In the genomic region with DNA sequence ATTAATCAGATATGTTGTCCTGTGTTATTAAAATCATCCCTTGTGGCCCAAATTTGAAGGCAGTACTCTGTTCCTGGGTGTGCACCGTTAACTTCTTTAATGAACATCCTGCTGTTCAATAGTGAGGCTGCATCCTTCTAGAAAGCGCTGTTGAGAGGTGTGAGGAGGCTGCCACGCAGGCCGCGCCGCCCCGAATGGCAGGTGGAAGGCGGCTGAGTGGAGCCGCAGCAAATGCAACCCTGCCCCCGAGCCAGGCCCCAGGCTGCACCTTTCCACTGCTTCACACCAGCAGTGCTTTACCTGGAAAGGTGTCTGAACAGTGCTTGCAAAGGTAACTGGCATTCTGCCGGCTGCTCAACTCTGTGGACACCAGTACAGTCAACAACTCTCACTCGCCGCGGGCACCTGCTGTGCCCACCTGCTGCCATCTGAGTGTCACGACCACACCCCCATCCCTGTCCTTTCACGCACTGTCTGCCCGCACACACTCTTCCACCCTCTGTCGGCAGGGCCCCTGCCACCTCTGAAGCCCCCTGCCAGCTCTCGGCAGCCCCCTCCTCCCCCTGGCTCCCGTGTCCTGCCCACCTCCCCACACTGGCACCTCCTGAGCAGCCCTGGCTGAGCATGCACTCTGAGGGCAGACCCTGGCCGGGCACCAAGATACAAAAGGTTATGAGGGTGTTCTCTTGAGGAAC, we compare ENCODE assay signal across 18 cellular contexts.
A peak's percentile ranks its signal among the peaks of the same experiment; 100 is the strongest.
DNase-seq lines count a peak whose midpoint lies in the region; ATAC-seq and TF ChIP-seq lines count a peak whose summit lies in the region.
"Had no signal": no experiment of that assay in that cellular context is flagged by ENCODE, and none has a peak within 500 bp of the region (broad histone marks: within the 10 kb centered on the region; RNA-seq: fewer than 3 reads in every experiment).

No MANE protein-coding gene starts in this region.

- H3K4me1 Mint-ChIP-seq in CD4-positive, alpha-beta T cell (ENCODE audit: low read depth): peaks cover 93% of the 10 kb centered on the region

- H3K4me3 Mint-ChIP-seq in CD4-positive, alpha-beta T cell: peak overlapping the region; percentile 1
- H3K4me3 Mint-ChIP-seq: dendritic cell treated with granulocyte-macrophage colony-stimulating factor and Interleukin-4, amounts not matched to agents 40 ng/mL and 50 ng/mL, for 4 days had no signal

- H3K9ac ChIP-seq in PC-3 (ENCODE audit: low read length): no peak overlapping the region

- H3K27me3 Mint-ChIP-seq in CD4-positive, alpha-beta T cell: no peaks in the 10 kb centered on the region
- H3K27me3 Mint-ChIP-seq: dendritic cell treated with granulocyte-macrophage colony-stimulating factor and Interleukin-4, amounts not matched to agents 40 ng/mL and 50 ng/mL, for 4 days had no signal

- peaks cover 51% of the 10 kb centered on the region for H3K4me1 ChIP-seq in effector memory CD4-positive, alpha-beta T cell (ENCODE audit: control insufficient read depth, insufficient read depth, low read length, poor library complexity, severe bottlenecking)
- H3K4me1 ChIP-seq in PC-3 (ENCODE audit: insufficient read depth, low read length): peaks cover 9% of the 10 kb centered on the region; the same call in 1 of the 2 replicates

- H3K36me3 ChIP-seq in effector memory CD4-positive, alpha-beta T cell (ENCODE audit: control insufficient read depth, insufficient read depth, low read length): no peaks in the 10 kb centered on the region
- peaks cover 6% of the 10 kb centered on the region; the same call in 1 of the 2 replicates for H3K36me3 ChIP-seq in PC-3 (ENCODE audit: low read depth, low read length)
- H3K36me3 ChIP-seq: gastroesophageal sphincter, tibial nerve had no signal

- no peaks in the 10 kb centered on the region for H3K9me3 ChIP-seq in CD4-positive, alpha-beta T cell (ENCODE audit: control insufficient read depth, low read length)
- no peaks in the 10 kb centered on the region for H3K9me3 ChIP-seq in effector memory CD4-positive, alpha-beta T cell (ENCODE audit: control insufficient read depth, low read length)
- no peaks in the 10 kb centered on the region for H3K9me3 ChIP-seq in PC-3 (ENCODE audit: low read length)
- H3K9me3 ChIP-seq: body of pancreas, gastroesophageal sphincter, tibial nerve had no signal

- no peak overlapping the region for H3K4me2 ChIP-seq in PC-3 (ENCODE audit: low read length)
- H3K4me2 ChIP-seq: smooth muscle cell had no signal

- no peak overlapping the region for H3K27ac ChIP-seq in CD4-positive, alpha-beta T cell (ENCODE audit: low read depth, low read length)
- peak overlapping the region; percentile 30 for H3K27ac ChIP-seq in effector memory CD4-positive, alpha-beta T cell (ENCODE audit: insufficient read depth, low read length, poor library complexity, severe bottlenecking)
- no peak overlapping the region for H3K27ac ChIP-seq in PC-3 (ENCODE audit: low read length)
- H3K27ac ChIP-seq: gastroesophageal sphincter, tibial nerve had no signal

- no peak for DNase-seq in CD4-positive, alpha-beta T cell
- DNase-seq in DMS79 (lab: John Stamatoyannopoulos, UW) (peak; percentile 37), NCI-H510A (lab: John Stamatoyannopoulos, UW) (peak; percentile 51), PC-3 (no peak), NCI-H1105 treated with DMSO at 0.1 percent for 48 hours (lab: John Stamatoyannopoulos, UW) (no peak), SKM-1 treated with dmso at 0.1 percent for 144 hours (lab: John Stamatoyannopoulos, UW; ENCODE audit: unreplicated experiment) (no peak)
- no peak for DNase-seq in effector memory CD4-positive, alpha-beta T cell
- DNase-seq: activated CD4-positive, CD25-positive, alpha-beta regulatory T cell; activated CD8-positive, alpha-beta memory T cell treated with anti-CD3 and anti-CD28 coated beads, Interleukin-2, amount 50 U/mL, for 48 hours; activated naive CD4-positive, alpha-beta T cell treated with Interleukin-2 at 50 U/mL for 16 hours; DND-41; NCI-H1694 had no signal

- peak overlapping the region; percentile 96 for H3K27ac Mint-ChIP-seq in CD4-positive, alpha-beta T cell
- H3K27ac Mint-ChIP-seq: dendritic cell treated with granulocyte-macrophage colony-stimulating factor and Interleukin-4, amounts not matched to agents 40 ng/mL and 50 ng/mL, for 4 days had no signal

- no peak overlapping the region for H3K4me3 ChIP-seq in effector memory CD4-positive, alpha-beta T cell (ENCODE audit: insufficient read depth, low read depth, low read length, poor library complexity, severe bottlenecking)
- H3K4me3 ChIP-seq in PC-3 (ENCODE audit: low read length): no peak overlapping the region
- H3K4me3 ChIP-seq: body of pancreas, gastroesophageal sphincter, smooth muscle cell, tibial nerve had no signal

- H3F3A ChIP-seq in PC-3 (ENCODE audit: low read length, unreplicated experiment): no peaks in the 10 kb centered on the region

- POLR2A ChIA-PET in CD4-positive, alpha-beta T cell (lab: Charles Lee): interaction anchor here (7.0 kb wide), 1 partner anchor 47 kb away, joined by 68 read pairs; no protein-coding TSS in a partner anchor
- POLR2A ChIA-PET in PC-3 (lab: Charles Lee; ENCODE audit: unreplicated experiment): no interaction called here

- intact Hi-C loops in CD4-positive, alpha-beta T cell (cut with DNase I, micrococcal nuclease): no loop called here
- intact Hi-C loops in PC-3 (cut with micrococcal nuclease): no loop called here

- peaks cover 100% of the 10 kb centered on the region for H3K79me2 ChIP-seq in PC-3 (ENCODE audit: low read length)

- ATAC-seq in CD4-positive, alpha-beta T cell (ENCODE audit: poor library complexity): peak; percentile 25
- ATAC-seq in PC-3 (no peak), HG03039 (IDR thresholded peaks at IDR 0.05; ENCODE audit: unreplicated experiment) (no peak)
- ATAC-seq: body of pancreas, gastroesophageal sphincter had no signal

- H3K27me3 ChIP-seq in CD4-positive, alpha-beta T cell (ENCODE audit: control insufficient read depth, insufficient read depth, low read length): no peaks in the 10 kb centered on the region
- H3K27me3 ChIP-seq in effector memory CD4-positive, alpha-beta T cell (replicated peaks; ENCODE audit: control insufficient read depth, insufficient read depth, low read length, poor library complexity, severe bottlenecking): no peaks in the 10 kb centered on the region
- no peaks in the 10 kb centered on the region for H3K27me3 ChIP-seq in PC-3 (ENCODE audit: low read length)
- H3K27me3 ChIP-seq: body of pancreas, gastroesophageal sphincter, tibial nerve had no signal

- no peak for TF ChIP-seq CTCF in CD4-positive, alpha-beta T cell (IDR thresholded peaks at IDR 0.05)
- no peak for TF ChIP-seq CTCF in PC-3 (conservative IDR thresholded peaks at IDR 0.05; ENCODE audit: low read depth, low read length)

- CTCF ChIA-PET in CD4-positive, alpha-beta T cell (lab: Charles Lee): no interaction called here
- CTCF ChIA-PET in PC-3 (lab: Charles Lee): no interaction called here

- H3K9me2 ChIP-seq in PC-3 (replicated peaks; ENCODE audit: low read length): no peaks in the 10 kb centered on the region

- peaks cover 39% of the 10 kb centered on the region for H4K20me1 ChIP-seq in PC-3 (ENCODE audit: low read length)

- BruUV-seq in PC-3 (replicated peaks; lab: Mats Ljungman, UMichigan): no TSS peak

- H3K36me3 Mint-ChIP-seq in CD4-positive, alpha-beta T cell (ENCODE audit: low read depth): peaks cover 6% of the 10 kb centered on the region

- no peak overlapping the region for H2AFZ ChIP-seq in PC-3 (ENCODE audit: low read length)

- no peaks in the 10 kb centered on the region for H3K9me3 Mint-ChIP-seq in CD4-positive, alpha-beta T cell
- H3K9me3 Mint-ChIP-seq: dendritic cell treated with granulocyte-macrophage colony-stimulating factor and Interleukin-4, amounts not matched to agents 40 ng/mL and 50 ng/mL, for 4 days had no signal

Comparison
In these comparisons a context has a peak if more than half of its experiments do, and no peak if none do; other contexts are left out.
1. DNase-seq: peak in DMS79 (single experiment) and NCI-H510A (single experiment); none in CD4-positive, alpha-beta T cell (0 of 10), effector memory CD4-positive, alpha-beta T cell (0 of 3), PC-3 (single experiment), NCI-H1105 treated with DMSO at 0.1 percent for 48 hours (single experiment) and SKM-1 treated with dmso at 0.1 percent for 144 hours (single experiment).